6 cellular contexts compared by ENCODE assay signal in genomic region chr21:42611852-42612251, GRCh38.
"Had no signal": no experiment of that assay in that cellular context is flagged by ENCODE, and none has a peak within 500 bp of the region (broad histone marks: within the 10 kb centered on the region; RNA-seq: fewer than 3 reads in every experiment).

No MANE protein-coding gene starts in this region.

- DNase-seq: IMR-90, KBM-7, KG1 had no signal

- H3K4me3 ChIP-seq: K562 had no signal

- H3K27ac ChIP-seq: HL-60, KMS-11 had no signal
